Comparison of ENCODE assay signal across 15 cellular contexts in the genomic region with DNA sequence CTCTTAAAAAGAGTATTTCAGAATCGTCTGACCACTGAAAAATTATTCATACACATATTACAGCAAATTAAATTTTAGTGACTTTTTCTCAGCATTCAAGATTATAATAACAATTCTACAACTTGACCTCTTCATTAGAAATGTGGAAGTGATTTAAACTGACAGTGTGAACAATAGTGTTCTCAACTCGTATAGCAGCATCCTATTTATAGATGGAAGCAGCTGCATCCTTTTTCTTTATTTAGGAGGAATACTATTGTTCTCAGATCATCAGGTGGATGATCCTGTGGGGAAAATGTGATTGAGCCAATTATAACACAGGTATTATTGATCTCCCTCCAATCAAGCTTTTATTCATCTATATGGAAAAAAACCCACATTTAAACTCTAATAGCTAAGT.
"Had no signal": no experiment of that assay in that cellular context is flagged by ENCODE, and none has a peak within 500 bp of the region (broad histone marks: within the 10 kb centered on the region; RNA-seq: fewer than 3 reads in every experiment).

No MANE protein-coding gene starts in this region.

- H3K9me3 ChIP-seq: ascending aorta, breast epithelium, right atrium auricular region, transverse colon, vagina had no signal

- H3K27me3 ChIP-seq: ascending aorta, breast epithelium, right atrium auricular region, transverse colon, vagina had no signal

- DNase-seq: activated CD4-positive, alpha-beta memory T cell treated with anti-CD3 and anti-CD28 coated beads, Interleukin-2, amount 10 ng/mL, durations not matched to agents 7 days and 5 days; activated CD4-positive, alpha-beta T cell treated with anti-CD3 and anti-CD28 coated beads for 36 hours; activated naive CD4-positive, alpha-beta T cell treated with anti-CD3 and anti-CD28 coated beads, Interleukin-2, amount 10 ng/mL, durations not matched to agents 7 days and 5 days; activated T-cell treated with anti-CD3 and anti-CD28 coated beads, Interleukin-2, amount 50 U/mL, for 24 hours; cerebellar nuclear complex; hippocampal formation; mesenchymal stem cell; natural killer cell; stimulated activated naive CD8-positive, alpha-beta T cell treated with anti-CD3 and anti-CD28 coated beads, Interleukin-15, Interleukin-2, amounts not matched to agents 100 U/mL and 50 U/mL, for 24 hours; transverse colon had no signal

- H3K4me3 ChIP-seq: ascending aorta, breast epithelium, right atrium auricular region, transverse colon, vagina had no signal

- ATAC-seq: activated CD4-positive, alpha-beta T cell treated with anti-CD3 and anti-CD28 coated beads for 36 hours; left lobe of liver; natural killer cell; stimulated activated naive CD8-positive, alpha-beta T cell treated with anti-CD3 and anti-CD28 coated beads, Interleukin-15, Interleukin-2, amounts not matched to agents 100 U/mL and 50 U/mL, for 24 hours had no signal

- H3K36me3 ChIP-seq: ascending aorta, breast epithelium, right atrium auricular region, transverse colon, vagina had no signal

- H3K27ac ChIP-seq: ascending aorta, breast epithelium, right atrium auricular region, transverse colon, vagina had no signal

- H3K4me1 ChIP-seq: ascending aorta, breast epithelium had no signal
